In the genomic region with DNA sequence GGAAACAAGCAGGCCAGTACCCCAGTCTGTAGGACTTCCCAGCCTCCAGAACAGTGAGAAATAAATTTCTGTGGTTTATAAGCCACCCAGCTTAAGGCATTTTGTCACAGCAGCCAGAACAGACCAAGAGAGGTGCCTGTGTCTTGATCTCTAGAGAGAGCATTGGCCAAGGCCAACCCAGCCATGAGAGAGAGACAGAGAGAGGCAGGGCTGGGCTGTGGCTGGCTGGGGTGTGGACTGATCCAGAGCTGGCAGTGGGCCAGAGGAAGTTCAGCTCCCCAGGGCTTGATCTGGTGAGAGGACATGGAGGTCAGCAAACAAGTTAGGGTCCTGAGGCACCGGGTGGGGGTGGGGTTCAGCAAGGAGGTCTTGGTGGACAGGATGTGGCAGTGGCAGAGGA, we compare ENCODE assay signal across 15 cellular contexts. TPM values are rescaled to one million over a fixed set of nuclear protein-coding genes. Genes with fewer than 3 reads are reported as not detected.
"Had no signal": no experiment of that assay in that cellular context is flagged by ENCODE, and none has a peak within 500 bp of the region (broad histone marks: within the 10 kb centered on the region; RNA-seq: fewer than 3 reads in every experiment).

No MANE protein-coding gene starts in this region.

RNA-seq across cellular contexts. Expression of gene NPY4R2, which starts 14.4 kb away (rescaled TPM):
- total RNA-seq: activated B cell treated with CpG ODN at 0.5 μM for 24 hours; activated CD4-positive, alpha-beta memory T cell treated with anti-CD3 and anti-CD28 coated beads for 36 hours; activated CD4-positive, alpha-beta memory T cell treated with anti-CD3 and anti-CD28 coated beads, Interleukin-2, amount 10 ng/mL, durations not matched to agents 7 days and 5 days; activated CD4-positive, alpha-beta T cell treated with anti-CD3 and anti-CD28 coated beads for 36 hours; activated CD4-positive, alpha-beta T cell treated with anti-CD3 and anti-CD28 coated beads, Interleukin-2, amount 10 ng/mL, durations not matched to agents 24 days and 14 days; activated CD4-positive, alpha-beta T cell treated with anti-CD3 and anti-CD28 coated beads, Interleukin-2, amount 10 ng/mL, durations not matched to agents 7 days and 5 days; activated CD8-positive, alpha-beta memory T cell treated with anti-CD3 and anti-CD28 coated beads for 36 hours; activated CD8-positive, alpha-beta memory T cell treated with anti-CD3 and anti-CD28 coated beads, Interleukin-2, amount 10 ng/mL, durations not matched to agents 7 days and 5 days; activated CD8-positive, alpha-beta T cell treated with anti-CD3 and anti-CD28 coated beads for 36 hours; activated CD8-positive, alpha-beta T cell treated with anti-CD3 and anti-CD28 coated beads, Interleukin-2, amount 10 ng/mL, durations not matched to agents 7 days and 5 days; T-cell; T-helper 1 cell treated with Interleukin-12 subunit alpha and Interleukin-12 subunit beta and Interleukin-4 antibody, amounts not matched to agents 30 ng/mL and 1 ng/mL, for 36 hours; T-helper 17 cell; T-helper 2 cell treated with Interferon-gamma antibody and Interleukin-4, amounts not matched to agents 100 ng/mL and 5 ng/mL, for 36 hours; WTC11 had no signal
